ENCODE assay signal across 8 cellular contexts in genomic region chr19:9791073-9791367, GRCh38. TPM values are rescaled to one million over a fixed set of nuclear protein-coding genes. Genes with fewer than 3 reads are reported as not detected.
DNase-seq lines count a peak whose midpoint lies in the region; ATAC-seq and TF ChIP-seq lines count a peak whose summit lies in the region.
"Not testable (repeated sequence)": the region's sequence is repeated elsewhere in the genome, so short reads cannot be mapped to it uniquely, and the experiment has no call there.

No MANE protein-coding gene starts in this region.

- H3K4me1 ChIP-seq in Karpas-422 (ENCODE audit: low read length) = peaks cover 29% of the 10 kb centered on the region
- H3K4me1 ChIP-seq in neutrophil (ENCODE audit: control insufficient read depth in 1 of 2, insufficient read depth in 1 of 2, low read depth in 1 of 2, low read length in 1 of 2) = peaks cover 12 to 19% of the 10 kb centered on the region in 2 experiments
- H3K4me1 ChIP-seq in subcutaneous abdominal adipose tissue (ENCODE audit: control insufficient read depth in 5 of 5, insufficient read depth in 5 of 5, low read length in 5 of 5) = peaks cover 0 to 22% (median 12%) of the 10 kb centered on the region in 5 donors

- not testable (repeated sequence) for H3K36me3 ChIP-seq in Karpas-422 (ENCODE audit: insufficient read depth, low read length); neutrophil; subcutaneous abdominal adipose tissue (ENCODE audit: control insufficient read depth in 5 of 5, insufficient read depth in 5 of 5, low read length in 5 of 5)

- not testable (repeated sequence) for H3K9me3 Mint-ChIP-seq in CD14-positive monocyte; T-helper 2 cell treated with Interferon-gamma antibody and Interleukin-4, amounts not matched to agents 5 μg/mL and 100 μg/mL, for 36 hours; activated naive CD8-positive, alpha-beta T cell treated with anti-CD3 and anti-CD28 coated beads, Interleukin-2, amount 10 ng/mL, durations not matched to agents 7 days and 5 days; endothelial cell (ENCODE audit: unreplicated experiment)

- H4K20me1 ChIP-seq in Karpas-422 (ENCODE audit: insufficient read depth, low read depth, low read length) = not testable (repeated sequence)

- peak overlapping the region; percentile 91 to 100 (median 96) for H3K27ac Mint-ChIP-seq in CD14-positive monocyte
- peak overlapping the region; percentile 98 for H3K27ac Mint-ChIP-seq in T-helper 2 cell treated with Interferon-gamma antibody and Interleukin-4, amounts not matched to agents 5 μg/mL and 100 μg/mL, for 36 hours
- H3K27ac Mint-ChIP-seq in activated naive CD8-positive, alpha-beta T cell treated with anti-CD3 and anti-CD28 coated beads, Interleukin-2, amount 10 ng/mL, durations not matched to agents 7 days and 5 days; endothelial cell (ENCODE audit: unreplicated experiment): not testable (repeated sequence)

- POLR2A ChIA-PET in activated naive CD8-positive, alpha-beta T cell treated with anti-CD3 and anti-CD28 coated beads, Interleukin-2, amount 10 ng/mL, durations not matched to agents 7 days and 5 days (lab: Charles Lee) = interaction anchor here (0.6 to 1.6 kb wide), 4 partner anchors 22 to 671 kb away, joined by 4 to 7 read pairs (median 4); partner anchors contain the start of genes ZNF561 and ZNF846

- H3K27me3 ChIP-seq in Karpas-422 (ENCODE audit: low read length); neutrophil; subcutaneous abdominal adipose tissue (ENCODE audit: control insufficient read depth in 5 of 5, insufficient read depth in 4 of 5, low read length in 5 of 5): not testable (repeated sequence)

- H3K4me3 ChIP-seq in Karpas-422 (ENCODE audit: low read length) = peak overlapping the region; percentile 60
- H3K4me3 ChIP-seq in neutrophil (ENCODE audit: low read depth in 1 of 2, low read length in 1 of 2) = peak overlapping the region; percentile 68 to 91
- H3K4me3 ChIP-seq in subcutaneous abdominal adipose tissue (ENCODE audit: low read depth in 1 of 5, low read length in 5 of 5) = not testable (repeated sequence)

- peaks cover 16% of the 10 kb centered on the region for H3K4me1 Mint-ChIP-seq in CD14-positive monocyte
- H3K4me1 Mint-ChIP-seq in T-helper 2 cell treated with Interferon-gamma antibody and Interleukin-4, amounts not matched to agents 5 μg/mL and 100 μg/mL, for 36 hours (ENCODE audit: low read depth) = peaks cover 17% of the 10 kb centered on the region
- H3K4me1 Mint-ChIP-seq in activated naive CD8-positive, alpha-beta T cell treated with anti-CD3 and anti-CD28 coated beads, Interleukin-2, amount 10 ng/mL, durations not matched to agents 7 days and 5 days = peaks cover 12% of the 10 kb centered on the region
- peaks cover 17% of the 10 kb centered on the region for H3K4me1 Mint-ChIP-seq in endothelial cell (ENCODE audit: unreplicated experiment)

- not testable (repeated sequence) for H3K27ac ChIP-seq in Karpas-422 (ENCODE audit: low read length)
- H3K27ac ChIP-seq in neutrophil (peak overlapping the region; percentile 94), subcutaneous abdominal adipose tissue (ENCODE audit: low read depth, low read length) (peak overlapping the region; percentile 23)

- TF ChIP-seq CTCF in CD14-positive monocyte (IDR thresholded peaks at IDR 0.05); endothelial cell (IDR thresholded peaks at IDR 0.05; ENCODE audit: unreplicated experiment); neutrophil (IDR thresholded peaks at IDR 0.05): not testable (repeated sequence)

- H3K9me3 ChIP-seq in Karpas-422 (ENCODE audit: low read length); neutrophil; subcutaneous abdominal adipose tissue (ENCODE audit: control insufficient read depth in 5 of 5, low read length in 5 of 5): not testable (repeated sequence)

- H3K9ac ChIP-seq in Karpas-422 (ENCODE audit: low read length) = peak overlapping the region; percentile 45
- not testable (repeated sequence) for H3K9ac ChIP-seq in subcutaneous abdominal adipose tissue (ENCODE audit: low read length in 5 of 5)

- not testable (repeated sequence) for H3K9me2 ChIP-seq in Karpas-422 (replicated peaks; ENCODE audit: insufficient read depth, low read length)

- ATAC-seq in activated naive CD8-positive, alpha-beta T cell treated with anti-CD3 and anti-CD28 coated beads, Interleukin-2, amount 10 ng/mL, durations not matched to agents 7 days and 5 days (ENCODE audit: low read depth) = not testable (repeated sequence)

- DNase-seq in CD14-positive monocyte (ENCODE audit: low spot score); Karpas-422; T-helper 2 cell treated with Interferon-gamma antibody and Interleukin-4, amounts not matched to agents 5 μg/mL and 100 μg/mL, for 36 hours (ENCODE audit: low spot score); activated naive CD8-positive, alpha-beta T cell treated with anti-CD3 and anti-CD28 coated beads, Interleukin-2, amount 10 ng/mL, durations not matched to agents 7 days and 5 days; endothelial cell (ENCODE audit: low spot score): not testable (repeated sequence)
- peak; percentile 63 for DNase-seq in kidney glomerular epithelial cell (lab: John Stamatoyannopoulos, UW)

- not testable (repeated sequence) for H2AFZ ChIP-seq in Karpas-422 (ENCODE audit: low read length)

- H3K27me3 Mint-ChIP-seq in CD14-positive monocyte (ENCODE audit: low read depth in 3 of 3); T-helper 2 cell treated with Interferon-gamma antibody and Interleukin-4, amounts not matched to agents 5 μg/mL and 100 μg/mL, for 36 hours (ENCODE audit: low read depth); activated naive CD8-positive, alpha-beta T cell treated with anti-CD3 and anti-CD28 coated beads, Interleukin-2, amount 10 ng/mL, durations not matched to agents 7 days and 5 days; endothelial cell (ENCODE audit: unreplicated experiment): not testable (repeated sequence)

- H3K4me2 ChIP-seq in Karpas-422 (ENCODE audit: low read depth, low read length, poor library complexity, severe bottlenecking) = peak overlapping the region; percentile 58

- not testable (repeated sequence) for H3K36me3 Mint-ChIP-seq in CD14-positive monocyte; T-helper 2 cell treated with Interferon-gamma antibody and Interleukin-4, amounts not matched to agents 5 μg/mL and 100 μg/mL, for 36 hours (ENCODE audit: low read depth); activated naive CD8-positive, alpha-beta T cell treated with anti-CD3 and anti-CD28 coated beads, Interleukin-2, amount 10 ng/mL, durations not matched to agents 7 days and 5 days; endothelial cell (ENCODE audit: low read depth, unreplicated experiment)

- intact Hi-C loops in CD14-positive monocyte (cut with micrococcal nuclease) = loop anchor here (2.0 to 10.0 kb wide), 8 partner anchors 22 to 956 kb away; partner anchors contain the start of genes MBD3L1 (in 1 of the 2), ZNF317 (in 1 of the 2), ZNF558 (in 1 of the 2) and ZNF561 (in 1 of the 2)

- not testable (repeated sequence) for H3K79me2 ChIP-seq in Karpas-422 (ENCODE audit: low read length)

- not testable (repeated sequence) for H3K4me3 Mint-ChIP-seq in CD14-positive monocyte
- H3K4me3 Mint-ChIP-seq in T-helper 2 cell treated with Interferon-gamma antibody and Interleukin-4, amounts not matched to agents 5 μg/mL and 100 μg/mL, for 36 hours = peak overlapping the region; percentile 90
- H3K4me3 Mint-ChIP-seq in activated naive CD8-positive, alpha-beta T cell treated with anti-CD3 and anti-CD28 coated beads, Interleukin-2, amount 10 ng/mL, durations not matched to agents 7 days and 5 days = peak overlapping the region; percentile 98
- H3K4me3 Mint-ChIP-seq in endothelial cell (ENCODE audit: unreplicated experiment) = peak overlapping the region; percentile 85

RNA-seq across cellular contexts. Expression of gene ZNF846, which starts 22.5 kb away (rescaled TPM):
- 1 to 10 TPM; 2.5 to 6.5 TPM for polyA plus RNA-seq in CD14-positive monocyte
- total RNA-seq in Karpas-422 (2014; rRNA removed; shearing (Covaris generic); ENCODE audit: low replicate concordance) = 7.3 and 10.4 TPM in 2 replicates
- 10 to 100 TPM; 17.9 to 21.1 TPM for total RNA-seq in activated naive CD8-positive, alpha-beta T cell treated with anti-CD3 and anti-CD28 coated beads, Interleukin-2, amount 10 ng/mL, durations not matched to agents 7 days and 5 days
- 17.6 TPM for total RNA-seq in endothelial cell (ENCODE audit: unreplicated experiment)

RNA-seq across cellular contexts. Expression of gene FBXL12, which starts 27.9 kb away (rescaled TPM):
- 1 to 10 TPM; 6.6 to 8.1 TPM for polyA plus RNA-seq in CD14-positive monocyte
- total RNA-seq in Karpas-422 (2014; rRNA removed; shearing (Covaris generic); ENCODE audit: low replicate concordance) = 31.5 and 40.7 TPM in 2 replicates
- 10 to 100 TPM; 33.9 to 37.0 TPM for total RNA-seq in activated naive CD8-positive, alpha-beta T cell treated with anti-CD3 and anti-CD28 coated beads, Interleukin-2, amount 10 ng/mL, durations not matched to agents 7 days and 5 days
- 45.9 TPM for total RNA-seq in endothelial cell (ENCODE audit: unreplicated experiment)

RNA-seq across cellular contexts. Expression of gene UBL5, which starts 36.7 kb away (rescaled TPM):
- polyA plus RNA-seq in CD14-positive monocyte = 100 to 1,000 TPM; 728 to 783 TPM
- 303 and 490 TPM in 2 replicates for total RNA-seq in Karpas-422 (2014; rRNA removed; shearing (Covaris generic); ENCODE audit: low replicate concordance)
- 100 to 1,000 TPM; 310 to 340 TPM for total RNA-seq in activated naive CD8-positive, alpha-beta T cell treated with anti-CD3 and anti-CD28 coated beads, Interleukin-2, amount 10 ng/mL, durations not matched to agents 7 days and 5 days
- 399 TPM for total RNA-seq in endothelial cell (ENCODE audit: unreplicated experiment)

RNA-seq across cellular contexts. Expression of gene PIN1, which starts 44.1 kb away (rescaled TPM):
- polyA plus RNA-seq in CD14-positive monocyte = 10 to 100 TPM; 68.3 to 79.8 TPM
- 56.9 and 119 TPM in 2 replicates for total RNA-seq in Karpas-422 (2014; rRNA removed; shearing (Covaris generic); ENCODE audit: low replicate concordance)
- total RNA-seq in activated naive CD8-positive, alpha-beta T cell treated with anti-CD3 and anti-CD28 coated beads, Interleukin-2, amount 10 ng/mL, durations not matched to agents 7 days and 5 days = 100 to 1,000 TPM in 1 of 2 experiments, 10 to 100 TPM in 1; 95.1 to 101 TPM
- 69.9 TPM for total RNA-seq in endothelial cell (ENCODE audit: unreplicated experiment)
